In genomic region chr2:113390133-113390849, GRCh38 we compare ENCODE assay signal across 8 cellular contexts. TPM values are rescaled to one million over a fixed set of nuclear protein-coding genes. Genes with fewer than 3 reads are reported as not detected.
DNase-seq lines count a peak whose midpoint lies in the region; ATAC-seq and TF ChIP-seq lines count a peak whose summit lies in the region.

No MANE protein-coding gene starts in this region.

- H3K27ac Mint-ChIP-seq in activated B cell treated with CpG ODN at 0.5 μM for 24 hours: peak overlapping the region; percentile 96
- peak overlapping the region; percentile 87 for H3K27ac Mint-ChIP-seq in stimulated activated memory B cell treated with anti-CD40 and anti-IgM and Interleukin-4, amounts not matched to agents 10 μg/mL and 1 μg/mL and 100 μg/mL, for 72 hours

- peaks cover 4% of the 10 kb centered on the region for H3K27me3 Mint-ChIP-seq in activated B cell treated with CpG ODN at 0.5 μM for 24 hours
- H3K27me3 Mint-ChIP-seq in stimulated activated memory B cell treated with anti-CD40 and anti-IgM and Interleukin-4, amounts not matched to agents 10 μg/mL and 1 μg/mL and 100 μg/mL, for 72 hours: peaks cover 9% of the 10 kb centered on the region

- H3K4me3 Mint-ChIP-seq in activated B cell treated with CpG ODN at 0.5 μM for 24 hours: peak overlapping the region; percentile 50
- peak overlapping the region; percentile 70 for H3K4me3 Mint-ChIP-seq in stimulated activated memory B cell treated with anti-CD40 and anti-IgM and Interleukin-4, amounts not matched to agents 10 μg/mL and 1 μg/mL and 100 μg/mL, for 72 hours

- H3K4me1 Mint-ChIP-seq in activated B cell treated with CpG ODN at 0.5 μM for 24 hours: peaks cover 18% of the 10 kb centered on the region
- peaks cover 25% of the 10 kb centered on the region for H3K4me1 Mint-ChIP-seq in stimulated activated memory B cell treated with anti-CD40 and anti-IgM and Interleukin-4, amounts not matched to agents 10 μg/mL and 1 μg/mL and 100 μg/mL, for 72 hours

- no peak overlapping the region for H3K4me3 ChIP-seq in AG04449 (ENCODE audit: low read depth, low read length)

- DNase-seq in AG04449 (ENCODE audit: low read depth, low spot score): peak; percentile 28
- DNase-seq in activated B cell treated with CpG ODN at 0.5 μM for 24 hours: peak; percentile 33
- peak; percentile 71 for DNase-seq in ecto neural progenitor cell (ENCODE audit: low spot score)
- peak; percentile 80 for DNase-seq in mucosa of gallbladder (ENCODE audit: low spot score)
- no peak for DNase-seq in amygdala (lab: John Stamatoyannopoulos, UW)

- intact Hi-C loops in activated B cell treated with CpG ODN at 0.5 μM for 24 hours (cut with micrococcal nuclease): loop anchor here (1.0 to 5.0 kb wide), 9 partner anchors 13 to 252 kb away; no protein-coding TSS in a partner anchor

- CTCF ChIA-PET in AG04449 (lab: Yijun Ruan, JAX) (interaction anchor here (0.6 to 3.8 kb wide), 61 partner anchors 9 to 773 kb away, joined by 3 to 364 read pairs (median 5); partner anchors contain the start of gene IL36G), activated B cell treated with CpG ODN at 0.5 μM for 24 hours (lab: Charles Lee) (interaction anchor here (0.6 to 3.8 kb wide), 30 partner anchors 9 to 310 kb away, joined by 3 to 57 read pairs (median 6); partner anchors contain the start of gene PSD4)

- ATAC-seq in GM19035 (IDR thresholded peaks at IDR 0.05; ENCODE audit: unreplicated experiment) (peak; percentile 93), HG03280 (IDR thresholded peaks at IDR 0.05; ENCODE audit: unreplicated experiment) (peak; percentile 79), activated B cell treated with CpG ODN at 0.5 μM for 24 hours (ENCODE audit: low read depth) (peak; percentile 95)
- peak; percentile 98 for ATAC-seq in stimulated activated memory B cell treated with anti-CD40 and anti-IgM and Interleukin-4, amounts not matched to agents 10 μg/mL and 1 μg/mL and 100 μg/mL, for 72 hours

- peaks cover 1% of the 10 kb centered on the region for H3K36me3 Mint-ChIP-seq in activated B cell treated with CpG ODN at 0.5 μM for 24 hours (ENCODE audit: low read depth)
- no peaks in the 10 kb centered on the region for H3K36me3 Mint-ChIP-seq in stimulated activated memory B cell treated with anti-CD40 and anti-IgM and Interleukin-4, amounts not matched to agents 10 μg/mL and 1 μg/mL and 100 μg/mL, for 72 hours

- POLR2A ChIA-PET in AG04449 (lab: Yijun Ruan, JAX): no interaction called here
- POLR2A ChIA-PET in activated B cell treated with CpG ODN at 0.5 μM for 24 hours (lab: Charles Lee): interaction anchor here (1.0 to 3.5 kb wide), 6 partner anchors 14 to 215 kb away, joined by 4 to 18 read pairs (median 8); partner anchors contain the start of gene PSD4

- peaks cover 2% of the 10 kb centered on the region for H3K9me3 Mint-ChIP-seq in activated B cell treated with CpG ODN at 0.5 μM for 24 hours
- H3K9me3 Mint-ChIP-seq in stimulated activated memory B cell treated with anti-CD40 and anti-IgM and Interleukin-4, amounts not matched to agents 10 μg/mL and 1 μg/mL and 100 μg/mL, for 72 hours: no peaks in the 10 kb centered on the region

- peak; percentile 80 for TF ChIP-seq CTCF in AG04449 (IDR thresholded peaks at IDR 0.05; ENCODE audit: insufficient read depth, low read length, missing control alignments)
- peak; percentile 83 for TF ChIP-seq CTCF in activated B cell treated with CpG ODN at 0.5 μM for 24 hours (IDR thresholded peaks at IDR 0.05)

RNA-seq across cellular contexts. Expression of gene ZNG1B, which starts 47.2 kb away (rescaled TPM):
- total RNA-seq in activated B cell treated with CpG ODN at 0.5 μM for 24 hours (48.5 and 53.2 TPM in 2 replicates), mucosa of gallbladder (29.5 TPM)

Comparison
In these comparisons a context has a peak if more than half of its experiments do, and no peak if none do; other contexts are left out.
1. DNase-seq: peak in AG04449 (single experiment), activated B cell treated with CpG ODN at 0.5 μM for 24 hours (single experiment), ecto neural progenitor cell (single experiment) and mucosa of gallbladder (single experiment); none in amygdala (0 of 56).
2. Peak in every context shown above with its lines, with median percentiles within 50 percentile points of each other: ATAC-seq.